23 cellular contexts compared by ENCODE assay signal in genomic region chr1:230906226-230906625, GRCh38. TPM values are rescaled to one million over a fixed set of nuclear protein-coding genes. Genes with fewer than 3 reads are reported as not detected.
A peak's percentile ranks its signal among the peaks of the same experiment; 100 is the strongest.
DNase-seq lines count a peak whose midpoint lies in the region; FAIRE-seq and TF ChIP-seq lines count a peak whose summit lies in the region.
"Had no signal": no experiment of that assay in that cellular context is flagged by ENCODE, and none has a peak within 500 bp of the region (broad histone marks: within the 10 kb centered on the region; RNA-seq: fewer than 3 reads in every experiment).

No MANE protein-coding gene starts in this region.

- H3K9me3 ChIP-seq in SJSA1 (replicated peaks): no peaks in the 10 kb centered on the region
- H3K9me3 ChIP-seq: HAP-1, left lung, SK-N-SH, suprapubic skin had no signal

- no peak for FAIRE-seq in urothelium cell line (lab: Jason Lieb, UNC)

- no peak for TF ChIP-seq CTCF in dorsolateral prefrontal cortex (IDR thresholded peaks at IDR 0.05 in 54 of 56, conservative IDR thresholded peaks at IDR 0.05 in 2 of 56; ENCODE audit: low read depth in 1 of 56, partially characterized antibody in 56 of 56)

- H3K27me3 ChIP-seq in SJSA1 (replicated peaks) (no peaks in the 10 kb centered on the region), dorsolateral prefrontal cortex (no peaks in the 10 kb centered on the region)
- H3K27me3 ChIP-seq: hepatocyte, left lung, suprapubic skin had no signal

- no peak overlapping the region for H3K4me3 ChIP-seq in SJSA1
- peak overlapping the region in 22 of 59 donors; percentile 0 to 31 (median 12) for H3K4me3 ChIP-seq in dorsolateral prefrontal cortex
- H3K4me3 ChIP-seq: HAP-1, hepatocyte, left lung, skin epidermis, suprapubic skin had no signal

- H3K4me1 ChIP-seq in SJSA1 (replicated peaks): peaks cover 14% of the 10 kb centered on the region
- H3K4me1 ChIP-seq: HAP-1, left lung had no signal

- H3K36me3 ChIP-seq in SJSA1: no peaks in the 10 kb centered on the region
- H3K36me3 ChIP-seq: HAP-1 had no signal

- DNase-seq in SJSA1 (ENCODE audit: low read depth in 1 of 2, low spot score in 2 of 2) (no peak), dorsolateral prefrontal cortex (no peak), midbrain (lab: John Stamatoyannopoulos, UW) (peak; percentile 22), urothelium cell line (ENCODE audit: low spot score) (no peak), hepatic stellate cell (ENCODE audit: low spot score) (no peak)
- DNase-seq in stimulated activated CD4-positive, alpha-beta T cell treated with anti-CD3 and anti-CD28 coated beads, Interleukin-4, amount 100 ng/mL, for 24 hours: no peak
- DNase-seq: activated CD8-positive, alpha-beta memory T cell treated with anti-CD3 and anti-CD28 coated beads, Interleukin-2, amount 50 U/mL, for 4 hours; CD4-positive, CD25-positive, alpha-beta regulatory T cell; cerebellar nuclear complex; foreskin fibroblast; Kasumi-1; left lung; NCI-H1048; NCI-H1694 treated with DMSO at 0.1 percent for 48 hours; NCI-H2171; NCI-H526 treated with DMSO at 0.1 percent for 48 hours; SK-N-SH; stimulated activated CD4-positive, alpha-beta T cell treated with anti-CD3 and anti-CD28 coated beads, Interleukin-1b, Interleukin-23, amount 100 ng/mL, for 48 hours had no signal

- H3K27ac ChIP-seq in SJSA1: peak overlapping the region; percentile 20; the same call in 1 of the 2 replicates
- H3K27ac ChIP-seq in dorsolateral prefrontal cortex: peak overlapping the region in 58 of 59 donors; percentile 13 to 94 (median 80)
- H3K27ac ChIP-seq in temporal lobe (ENCODE audit: low read depth, low read length): peak overlapping the region; percentile 82
- H3K27ac ChIP-seq: hepatocyte, left lung, suprapubic skin had no signal

- intact Hi-C loops in dorsolateral prefrontal cortex (cut with DNase I): loop anchor here (5.0 kb wide), 2 partner anchors 34 to 39 kb away; partner anchors contain the start of gene C1orf198 (in 1 of the 2)

RNA-seq across cellular contexts. Expression of gene C1orf198, which starts 37.9 kb away (rescaled TPM):
- 94.1 and 156 TPM in 2 replicates for total RNA-seq in SJSA1 (2014; rRNA removed; shearing (Covaris generic))
- total RNA-seq in dorsolateral prefrontal cortex (100 to 1,000 TPM in 36 of 120 experiments, 10 to 100 TPM in 84; 43.1 to 244 (median 83.2) TPM), temporal lobe (17.9 TPM)

Comparison
In these comparisons a context has a peak if more than half of its experiments do, and no peak if none do; other contexts are left out.
1. H3K27ac ChIP-seq: peak in every context shown above with its lines; median percentile 82 in temporal lobe; 80 in dorsolateral prefrontal cortex; 20 in SJSA1.